28 cellular contexts compared by ENCODE assay signal in the genomic region with DNA sequence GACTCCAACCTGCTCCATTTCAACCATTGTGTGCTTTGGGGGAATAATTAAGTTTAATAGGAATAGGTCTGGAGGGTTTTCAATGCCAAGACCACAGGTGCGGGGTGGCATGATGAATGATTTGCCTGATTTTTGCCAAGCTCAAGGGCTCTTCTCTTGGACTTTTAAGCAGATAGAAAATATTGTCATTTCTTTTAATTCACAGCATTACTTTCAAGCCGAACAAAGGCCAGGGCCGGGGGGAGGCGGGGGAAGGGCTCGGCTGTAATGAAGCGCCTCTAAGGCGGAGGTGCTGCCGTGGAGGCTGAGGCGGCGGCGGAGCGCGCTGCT. TPM values are rescaled to one million over a fixed set of nuclear protein-coding genes. Genes with fewer than 3 reads are reported as not detected.
DNase-seq lines count a peak whose midpoint lies in the region; ATAC-seq and TF ChIP-seq lines count a peak whose summit lies in the region.
"Had no signal": no experiment of that assay in that cellular context is flagged by ENCODE, and none has a peak within 500 bp of the region (broad histone marks: within the 10 kb centered on the region; RNA-seq: fewer than 3 reads in every experiment).

No MANE protein-coding gene starts in this region.

- peaks cover 100% of the 10 kb centered on the region for H3K27me3 ChIP-seq in left ventricle myocardium inferior (ENCODE audit: low read depth)
- H3K27me3 ChIP-seq in NT2/D1 (ENCODE audit: insufficient read depth, insufficient read length), result peaks cover 86% of the 10 kb centered on the region
- peaks cover 32% of the 10 kb centered on the region for H3K27me3 ChIP-seq in CD8-positive, alpha-beta memory T cell (ENCODE audit: insufficient read depth, low read length, poor library complexity, severe bottlenecking)
- peaks cover 85% of the 10 kb centered on the region for H3K27me3 ChIP-seq in brain microvascular endothelial cell (replicated peaks)

- peak overlapping the region; percentile 44 for H3K4me3 ChIP-seq in left ventricle myocardium inferior
- peak overlapping the region; percentile 65 for H3K4me3 ChIP-seq in NT2/D1 (ENCODE audit: insufficient read length, low read depth)
- peak overlapping the region; percentile 52 for H3K4me3 ChIP-seq in iPS-18c (ENCODE audit: insufficient read depth, low read depth, low read length)
- no peak overlapping the region for H3K4me3 ChIP-seq in CD8-positive, alpha-beta memory T cell (ENCODE audit: low read length)
- no peak overlapping the region for H3K4me3 ChIP-seq in brain microvascular endothelial cell (ENCODE audit: low read depth, low read length)
- H3K4me3 ChIP-seq: lung had no signal

- H3K4me3 Mint-ChIP-seq in CD8-positive, alpha-beta memory T cell, result no peak overlapping the region
- H3K4me3 Mint-ChIP-seq: dendritic cell treated with granulocyte-macrophage colony-stimulating factor and Interleukin-4, amounts not matched to agents 40 ng/mL and 50 ng/mL, for 4 days; T-helper 1 cell treated with Interleukin-12 subunit alpha and Interleukin-12 subunit beta and Interleukin-4 antibody, amounts not matched to agents 30 μg/mL and 1 μg/mL, for 36 hours had no signal

- H3K9ac ChIP-seq in NT2/D1 (ENCODE audit: insufficient read length, low read depth), result peak overlapping the region; percentile 85

- DNase-seq in left ventricle myocardium inferior, result no peak
- no peak for DNase-seq in Right ventricle myocardium inferior (ENCODE audit: missing footprints)
- no peak for DNase-seq in NT2/D1 (ENCODE audit: low read depth, low spot score)
- DNase-seq in CD8-positive, alpha-beta memory T cell, result no peak
- DNase-seq in brain microvascular endothelial cell, result no peak
- DNase-seq in inferior parietal cortex (ENCODE audit: extremely low spot score), result no peak
- no peak for DNase-seq in SK-N-DZ (ENCODE audit: low spot score)
- DNase-seq: activated effector memory CD4-positive, alpha-beta T cell treated with Interleukin-2 at 50 U/mL for 16 hours; BE2C; Caco-2; heart left ventricle; kidney; NCI-H187 treated with DMSO at 0.1 percent for 48 hours; NCI-H524; PC-3; right cardiac atrium; SIG-M5 had no signal

- in situ Hi-C loops in brain microvascular endothelial cell (cut with HindIII; ENCODE audit: low pct_ligation_motif_present, low sequenced_read_pairs), result no loop called here

- H3K36me3 Mint-ChIP-seq in CD8-positive, alpha-beta memory T cell, result no peaks in the 10 kb centered on the region

- CTCF ChIA-PET in CD8-positive, alpha-beta memory T cell (lab: Charles Lee), result no interaction called here

- H3K9me3 ChIP-seq in left ventricle myocardium inferior (replicated peaks) (no peaks in the 10 kb centered on the region), NT2/D1 (ENCODE audit: insufficient read depth, low read length) (no peaks in the 10 kb centered on the region), iPS-18c (ENCODE audit: control insufficient read depth, insufficient read depth, low read length) (no peaks in the 10 kb centered on the region)
- no peaks in the 10 kb centered on the region for H3K9me3 ChIP-seq in CD8-positive, alpha-beta memory T cell (ENCODE audit: low read length)
- H3K9me3 ChIP-seq: BE2C, heart left ventricle had no signal

- no peak overlapping the region for H3K27ac Mint-ChIP-seq in CD8-positive, alpha-beta memory T cell
- H3K27ac Mint-ChIP-seq: dendritic cell treated with granulocyte-macrophage colony-stimulating factor and Interleukin-4, amounts not matched to agents 40 ng/mL and 50 ng/mL, for 4 days; T-helper 1 cell treated with Interleukin-12 subunit alpha and Interleukin-12 subunit beta and Interleukin-4 antibody, amounts not matched to agents 30 μg/mL and 1 μg/mL, for 36 hours had no signal

- no peak for ATAC-seq in Right ventricle myocardium inferior
- ATAC-seq: HCT116, heart left ventricle, PC-3, right cardiac atrium had no signal

- intact Hi-C loops in left ventricle myocardium inferior (cut with micrococcal nuclease), result no loop called here
- intact Hi-C loops in Right ventricle myocardium inferior (cut with DNase I), result no loop called here

- POLR2A ChIA-PET in CD8-positive, alpha-beta memory T cell (lab: Charles Lee), result no interaction called here

- H3K27ac ChIP-seq in left ventricle myocardium inferior (replicated peaks) (no peak overlapping the region), brain microvascular endothelial cell (no peak overlapping the region)
- H3K27ac ChIP-seq in CD8-positive, alpha-beta memory T cell (ENCODE audit: low read depth, low read length), result no peak overlapping the region
- H3K27ac ChIP-seq: heart left ventricle had no signal

- TF ChIP-seq CTCF in left ventricle myocardium inferior (IDR thresholded peaks at IDR 0.05; ENCODE audit: borderline replicate concordance) (no peak), brain microvascular endothelial cell (IDR thresholded peaks at IDR 0.05; ENCODE audit: low read depth, low read length, missing control alignments) (no peak)

- H3K36me3 ChIP-seq in left ventricle myocardium inferior, result no peaks in the 10 kb centered on the region
- H3K36me3 ChIP-seq in NT2/D1 (ENCODE audit: insufficient read depth, insufficient read length, low read length), result no peaks in the 10 kb centered on the region
- H3K36me3 ChIP-seq in CD8-positive, alpha-beta memory T cell (ENCODE audit: insufficient read depth, low read length), result no peaks in the 10 kb centered on the region
- no peaks in the 10 kb centered on the region for H3K36me3 ChIP-seq in brain microvascular endothelial cell (replicated peaks)
- H3K36me3 ChIP-seq: BE2C, heart left ventricle had no signal

- H3K9me3 Mint-ChIP-seq in CD8-positive, alpha-beta memory T cell, result peaks cover 0 to 6% (median 0%) of the 10 kb centered on the region in 5 donors
- H3K9me3 Mint-ChIP-seq: dendritic cell treated with granulocyte-macrophage colony-stimulating factor and Interleukin-4, amounts not matched to agents 40 ng/mL and 50 ng/mL, for 4 days; T-helper 1 cell treated with Interleukin-12 subunit alpha and Interleukin-12 subunit beta and Interleukin-4 antibody, amounts not matched to agents 30 μg/mL and 1 μg/mL, for 36 hours had no signal

- peaks cover 2 to 12% (median 12%) of the 10 kb centered on the region in 3 donors for H3K4me1 Mint-ChIP-seq in CD8-positive, alpha-beta memory T cell

- H3K27me3 Mint-ChIP-seq in CD8-positive, alpha-beta memory T cell, result peaks cover 49 to 83% of the 10 kb centered on the region in 2 donors

- H3K4me1 ChIP-seq in left ventricle myocardium inferior (peaks cover 11% of the 10 kb centered on the region), NT2/D1 (ENCODE audit: insufficient read depth, insufficient read length) (no peaks in the 10 kb centered on the region)
- no peaks in the 10 kb centered on the region for H3K4me1 ChIP-seq in CD8-positive, alpha-beta memory T cell (ENCODE audit: insufficient read depth, low read length)
- H3K4me1 ChIP-seq: BE2C, Caco-2 had no signal

RNA-seq across cellular contexts. Expression of gene PTF1A, which starts 6.5 kb away (rescaled TPM):
- not detected for total RNA-seq in left ventricle myocardium inferior
- total RNA-seq in Right ventricle myocardium inferior, result not detected
- total RNA-seq in CD8-positive, alpha-beta memory T cell, result not detected
- polyA plus RNA-seq in CD8-positive, alpha-beta memory T cell, result not detected
- not detected in 2 replicates for polyA plus RNA-seq in SK-N-DZ (2014; cell fraction: cytosol; rRNA removed)
- not detected in 2 replicates for polyA plus RNA-seq in SK-N-DZ (2014; cell fraction: nucleus; rRNA removed)
- total RNA-seq: bronchial epithelial cell, Caco-2, Daoy, endothelial cell of umbilical vein, heart left ventricle, kidney, lung, MCF 10A, omental fat pad, PC-3, right cardiac atrium, subcutaneous adipose tissue had no signal
- polyA plus RNA-seq: endothelial cell of umbilical vein, heart left ventricle, lung, right cardiac atrium had no signal

Comparison
In these comparisons a context has a peak if more than half of its experiments do, and no peak if none do; other contexts are left out.
1. H3K4me3 ChIP-seq: peak in left ventricle myocardium inferior (single experiment), NT2/D1 (single experiment) and iPS-18c (single experiment); none in CD8-positive, alpha-beta memory T cell (single experiment) and brain microvascular endothelial cell (single experiment).